In the genomic region with DNA sequence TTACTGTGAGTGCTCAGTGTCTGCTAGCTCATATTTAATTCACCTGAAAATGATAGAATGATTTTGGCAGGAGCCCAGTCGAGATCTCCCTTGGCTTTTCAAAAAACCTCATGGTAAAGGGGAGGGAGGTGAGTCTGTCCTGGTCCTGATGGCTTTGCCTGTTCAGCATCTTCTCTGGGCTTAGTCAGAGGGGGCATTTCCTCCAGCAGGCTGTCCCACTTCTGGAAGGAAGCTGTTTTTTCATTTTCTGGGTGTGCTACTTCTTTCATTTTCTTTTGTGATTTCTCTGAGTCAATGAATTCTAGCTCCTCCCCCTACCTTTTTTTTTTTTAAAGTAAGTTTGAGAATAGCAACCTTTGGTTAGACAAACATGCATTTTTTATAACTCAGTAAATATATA, we compare ENCODE assay signal across 14 cellular contexts. TPM values are rescaled to one million over a fixed set of nuclear protein-coding genes. Genes with fewer than 3 reads are reported as not detected.
DNase-seq lines count a peak whose midpoint lies in the region; ATAC-seq, FAIRE-seq and TF ChIP-seq lines count a peak whose summit lies in the region.
"Had no signal": no experiment of that assay in that cellular context is flagged by ENCODE, and none has a peak within 500 bp of the region (broad histone marks: within the 10 kb centered on the region; RNA-seq: fewer than 3 reads in every experiment).

No MANE protein-coding gene starts in this region.

- CTCF ChIA-PET in HEK293T (lab: Yijun Ruan, JAX): interaction anchor here (0.6 kb wide), 1 partner anchor 173 kb away, joined by 4 read pairs; no protein-coding TSS in a partner anchor

- H3K36me3 Mint-ChIP-seq in astrocyte (ENCODE audit: low read depth, unreplicated experiment): peaks cover 2% of the 10 kb centered on the region
- H3K36me3 Mint-ChIP-seq: naive thymus-derived CD4-positive, alpha-beta T cell had no signal

- H3K36me3 ChIP-seq in astrocyte (ENCODE audit: insufficient read depth, low read length): no peaks in the 10 kb centered on the region
- H3K36me3 ChIP-seq: left lung, upper lobe of right lung had no signal

- no peaks in the 10 kb centered on the region for H3K79me2 ChIP-seq in astrocyte (ENCODE audit: insufficient read depth, low read length)

- FAIRE-seq in astrocyte (lab: Jason Lieb, UNC): no peak

- peaks cover 40% of the 10 kb centered on the region for H3K4me1 Mint-ChIP-seq in astrocyte (ENCODE audit: low read depth, unreplicated experiment)

- H3K27me3 ChIP-seq in astrocyte (ENCODE audit: insufficient read depth, low read length): no peaks in the 10 kb centered on the region
- H3K27me3 ChIP-seq: left lung, upper lobe of right lung had no signal

- in situ Hi-C loops in KBM-7 (cut with MboI; ENCODE audit: low pct_unique_long_range_greater_than_20kb, low sequenced_read_pairs): no loop called here

- H3K9me3 ChIP-seq in astrocyte (ENCODE audit: insufficient read depth, low read depth, low read length): no peaks in the 10 kb centered on the region
- H3K9me3 ChIP-seq: left lung, upper lobe of right lung had no signal

- no peaks in the 10 kb centered on the region for H3K27me3 Mint-ChIP-seq in astrocyte (ENCODE audit: low read depth, unreplicated experiment)
- H3K27me3 Mint-ChIP-seq: naive thymus-derived CD4-positive, alpha-beta T cell had no signal

- H3K4me2 ChIP-seq in astrocyte (ENCODE audit: low read length): no peak overlapping the region

- H2AFZ ChIP-seq in astrocyte (ENCODE audit: low read depth, low read length): no peak overlapping the region

- no peaks in the 10 kb centered on the region for H4K20me1 ChIP-seq in astrocyte (ENCODE audit: insufficient read depth, low read length)

- H3K9ac ChIP-seq in astrocyte (ENCODE audit: low read length): no peak overlapping the region

- no peak overlapping the region for H3K27ac ChIP-seq in astrocyte (ENCODE audit: low read depth, low read length)
- H3K27ac ChIP-seq: left lung, upper lobe of right lung had no signal

- H3K9me3 Mint-ChIP-seq in astrocyte (ENCODE audit: unreplicated experiment): no peaks in the 10 kb centered on the region
- H3K9me3 Mint-ChIP-seq: naive thymus-derived CD4-positive, alpha-beta T cell had no signal

- POLR2A ChIA-PET in HEK293T (lab: Yijun Ruan, JAX): no interaction called here

- H3K4me3 Mint-ChIP-seq in astrocyte (ENCODE audit: unreplicated experiment): no peak overlapping the region

- no peak for TF ChIP-seq CTCF in astrocyte (IDR thresholded peaks at IDR 0.05; ENCODE audit: insufficient read depth, low read depth, low read length)

- ATAC-seq in GM19023 (IDR thresholded peaks at IDR 0.05; ENCODE audit: unreplicated experiment): no peak
- ATAC-seq: left lung; naive thymus-derived CD4-positive, alpha-beta T cell; upper lobe of right lung had no signal

- DNase-seq in stimulated activated CD4-positive, alpha-beta T cell treated with anti-CD3 and anti-CD28 coated beads, Interleukin-2, amount 100 ng/mL, for 4 hours (ENCODE audit: low read depth): peak; percentile 3
- DNase-seq in stimulated activated CD4-positive, alpha-beta T cell treated with anti-CD3 and anti-CD28 coated beads, Interleukin-2, amount 100 ng/mL, for 48 hours: no peak
- DNase-seq in LHCN-M2 (ENCODE audit: low read depth): peak; percentile 31
- peak; percentile 11 for DNase-seq in astrocyte (ENCODE audit: low read depth)
- DNase-seq in HEK293T (ENCODE audit: extremely low spot score): no peak
- no peak for DNase-seq in KBM-7
- DNase-seq in middle frontal gyrus (ENCODE audit: extremely low spot score, low spot score): no peak
- DNase-seq: caudate nucleus, DMS53, HCEC 1CT, left lung, upper lobe of right lung had no signal

- peaks cover 3% of the 10 kb centered on the region for H3K4me1 ChIP-seq in astrocyte (ENCODE audit: insufficient read depth, low read length)
- H3K4me1 ChIP-seq: left lung had no signal

- no peak overlapping the region for H3K4me3 ChIP-seq in astrocyte (ENCODE audit: insufficient read depth, low read depth, low read length)
- H3K4me3 ChIP-seq: left lung, upper lobe of right lung had no signal

- H3K27ac Mint-ChIP-seq in astrocyte (ENCODE audit: unreplicated experiment): peak overlapping the region; percentile 50

TF ChIP-seq in HEK293T, 16 proteins besides CTCF, POLR2A, EP300 and RAD21:
- TF ChIP-seq BHLHE40 (IDR thresholded peaks at IDR 0.05; ENCODE audit: borderline replicate concordance) (no peak), FOXA1 (IDR thresholded peaks at IDR 0.05) (no peak), FOXK2 (IDR thresholded peaks at IDR 0.05) (no peak), NFRKB (IDR thresholded peaks at IDR 0.05) (no peak), CTBP1 (IDR thresholded peaks at IDR 0.05; ENCODE audit: borderline replicate concordance) (no peak), SP1 (IDR thresholded peaks at IDR 0.05) (no peak), ARNT (IDR thresholded peaks at IDR 0.05) (no peak), SUZ12 (IDR thresholded peaks at IDR 0.05) (no peak), L3MBTL2 (conservative IDR thresholded peaks at IDR 0.05) (no peak), FOXM1 (IDR thresholded peaks at IDR 0.05; ENCODE audit: borderline replicate concordance) (no peak), ZNF384 (IDR thresholded peaks at IDR 0.05) (no peak), LEF1 (IDR thresholded peaks at IDR 0.05; ENCODE audit: borderline replicate concordance) (no peak), TARDBP (IDR thresholded peaks at IDR 0.05) (no peak), ELF4 (IDR thresholded peaks at IDR 0.05) (no peak)
- TF ChIP-seq, protein P1, sequence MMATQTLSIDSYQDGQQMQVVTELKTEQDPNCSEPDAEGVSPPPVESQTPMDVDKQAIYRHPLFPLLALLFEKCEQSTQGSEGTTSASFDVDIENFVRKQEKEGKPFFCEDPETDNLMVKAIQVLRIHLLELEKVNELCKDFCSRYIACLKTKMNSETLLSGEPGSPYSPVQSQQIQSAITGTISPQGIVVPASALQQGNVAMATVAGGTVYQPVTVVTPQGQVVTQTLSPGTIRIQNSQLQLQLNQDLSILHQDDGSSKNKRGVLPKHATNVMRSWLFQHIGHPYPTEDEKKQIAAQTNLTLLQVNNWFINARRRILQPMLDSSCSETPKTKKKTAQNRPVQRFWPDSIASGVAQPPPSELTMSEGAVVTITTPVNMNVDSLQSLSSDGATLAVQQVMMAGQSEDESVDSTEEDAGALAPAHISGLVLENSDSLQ (IDR thresholded peaks at IDR 0.05): no peak

RNA-seq across cellular contexts. Expression of a gene that starts 58.8 kb away (rescaled TPM):
- total RNA-seq in LHCN-M2 (2014; rRNA removed): 85.6 and 93.9 TPM in 2 replicates
- 17.4 TPM for polyA plus RNA-seq in LHCN-M2 (2012)
- 56.2 and 59.1 TPM in 2 replicates for total RNA-seq in astrocyte

Comparison
In these comparisons a context has a peak if more than half of its experiments do, and no peak if none do; other contexts are left out.
1. DNase-seq: peak in stimulated activated CD4-positive, alpha-beta T cell treated with anti-CD3 and anti-CD28 coated beads, Interleukin-2, amount 100 ng/mL, for 4 hours (single experiment), LHCN-M2 (single experiment) and astrocyte (single experiment); none in stimulated activated CD4-positive, alpha-beta T cell treated with anti-CD3 and anti-CD28 coated beads, Interleukin-2, amount 100 ng/mL, for 48 hours (0 of 2), HEK293T (single experiment), KBM-7 (single experiment) and middle frontal gyrus (single experiment).